ENCODE assay signal across 10 cellular contexts in genomic region chr22:17387356-17387755, GRCh38.
"Had no signal": no experiment of that assay in that cellular context is flagged by ENCODE, and none has a peak within 500 bp of the region (broad histone marks: within the 10 kb centered on the region; RNA-seq: fewer than 3 reads in every experiment).

No MANE protein-coding gene starts in this region.

- H3K27ac ChIP-seq: adrenal gland had no signal

- DNase-seq: activated naive CD4-positive, alpha-beta T cell treated with anti-CD3 and anti-CD28 coated beads, Interleukin-2, amount 50 U/mL, for 16 hours; adrenal gland; mammary epithelial cell; natural killer cell; stimulated activated CD4-positive, alpha-beta T cell treated with anti-CD3 and anti-CD28 coated beads, Interleukin-2, amount 100 ng/mL, for 48 hours; stimulated activated naive CD4-positive, alpha-beta T cell treated with Interleukin-2 at 50 U/mL for 16 hours; T-helper 2 cell; trophoblast cell had no signal

- H3K36me3 ChIP-seq: adrenal gland had no signal

- ATAC-seq: activated CD4-positive, CD25-positive, alpha-beta regulatory T cell treated with anti-CD3 and anti-CD28 coated beads, Interleukin-2, amount 50 U/mL, for 24 hours; esophagus mucosa; natural killer cell had no signal

- H3K4me3 ChIP-seq: adrenal gland had no signal

- H3K9me3 ChIP-seq: adrenal gland had no signal

- H3K4me1 ChIP-seq: adrenal gland had no signal
